ENCODE assay signal across 14 cellular contexts in genomic region chr3:152742368-152743347, GRCh38.
DNase-seq lines count a peak whose midpoint lies in the region; ATAC-seq and TF ChIP-seq lines count a peak whose summit lies in the region.
"Had no signal": no experiment of that assay in that cellular context is flagged by ENCODE, and none has a peak within 500 bp of the region (broad histone marks: within the 10 kb centered on the region; RNA-seq: fewer than 3 reads in every experiment).

No MANE protein-coding gene starts in this region.

- no peaks in the 10 kb centered on the region for H3K4me1 ChIP-seq in smooth muscle cell (ENCODE audit: low read depth)
- H3K4me1 ChIP-seq: neural progenitor cell had no signal

- H4K20me1 ChIP-seq in smooth muscle cell (ENCODE audit: low read depth), result no peaks in the 10 kb centered on the region

- no peaks in the 10 kb centered on the region for H3F3A ChIP-seq in smooth muscle cell (ENCODE audit: low read depth)

- peaks cover 0 to 12% of the 10 kb centered on the region in 2 donors for H3K4me1 Mint-ChIP-seq in stimulated activated naive B cell treated with anti-CD40 and anti-IgM and Interleukin-4, amounts not matched to agents 10 μg/mL and 1 μg/mL and 100 μg/mL, for 72 hours
- peaks cover 4% of the 10 kb centered on the region for H3K4me1 Mint-ChIP-seq in mesothelial cell of epicardium
- H3K4me1 Mint-ChIP-seq: activated B cell treated with CpG ODN at 0.5 μM for 24 hours; CD4-positive, CD25-positive, alpha-beta regulatory T cell; neural progenitor cell had no signal

- H3K4me2 ChIP-seq in smooth muscle cell, result no peak overlapping the region
- H3K4me2 ChIP-seq: neural progenitor cell had no signal

- no peak overlapping the region for H3K9ac ChIP-seq in smooth muscle cell (ENCODE audit: low read depth)
- H3K9ac ChIP-seq: neural progenitor cell had no signal

- peaks cover 0 to 8% of the 10 kb centered on the region in 2 donors for H3K9me3 Mint-ChIP-seq in stimulated activated naive B cell treated with anti-CD40 and anti-IgM and Interleukin-4, amounts not matched to agents 10 μg/mL and 1 μg/mL and 100 μg/mL, for 72 hours
- H3K9me3 Mint-ChIP-seq in mesothelial cell of epicardium, result peaks cover 9% of the 10 kb centered on the region
- H3K9me3 Mint-ChIP-seq: activated B cell treated with CpG ODN at 0.5 μM for 24 hours, neural progenitor cell had no signal

- H3K27ac Mint-ChIP-seq in stimulated activated naive B cell treated with anti-CD40 and anti-IgM and Interleukin-4, amounts not matched to agents 10 μg/mL and 1 μg/mL and 100 μg/mL, for 72 hours, result no peak overlapping the region
- no peak overlapping the region for H3K27ac Mint-ChIP-seq in mesothelial cell of epicardium
- H3K27ac Mint-ChIP-seq: activated B cell treated with CpG ODN at 0.5 μM for 24 hours; CD4-positive, CD25-positive, alpha-beta regulatory T cell; neural progenitor cell had no signal

- no peak overlapping the region for H3K27ac ChIP-seq in smooth muscle cell (ENCODE audit: low read depth)
- H3K27ac ChIP-seq: neural progenitor cell had no signal

- DNase-seq in stimulated activated naive B cell treated with anti-CD40 and anti-IgM and Interleukin-4, amounts not matched to agents 10 μg/mL and 1 μg/mL and 100 μg/mL, for 72 hours, result peak; percentile 2
- no peak for DNase-seq in mesothelial cell of epicardium (ENCODE audit: low spot score in 2 of 2, unreplicated experiment in 2 of 2)
- no peak for DNase-seq in smooth muscle cell (lab: John Stamatoyannopoulos, UW; ENCODE audit: unreplicated experiment)
- DNase-seq in kidney glomerular epithelial cell (lab: John Stamatoyannopoulos, UW), result no peak
- DNase-seq: activated B cell treated with CpG ODN at 0.5 μM for 24 hours; CD4-positive, CD25-positive, alpha-beta regulatory T cell; NCI-H1092 treated with DMSO at 0.1 percent for 48 hours; NCI-H345 had no signal

- TF ChIP-seq CTCF in mesothelial cell of epicardium (IDR thresholded peaks at IDR 0.05; ENCODE audit: unreplicated experiment) (no peak), smooth muscle cell (IDR thresholded peaks at IDR 0.05; ENCODE audit: borderline replicate concordance, insufficient read depth, poor library complexity, severe bottlenecking) (no peak)

- H3K4me3 ChIP-seq in smooth muscle cell, result no peak overlapping the region
- H3K4me3 ChIP-seq: lung, neural progenitor cell had no signal

- no peaks in the 10 kb centered on the region for H3K79me2 ChIP-seq in smooth muscle cell (ENCODE audit: low read depth)

- no peaks in the 10 kb centered on the region for H3K36me3 Mint-ChIP-seq in stimulated activated naive B cell treated with anti-CD40 and anti-IgM and Interleukin-4, amounts not matched to agents 10 μg/mL and 1 μg/mL and 100 μg/mL, for 72 hours
- no peaks in the 10 kb centered on the region for H3K36me3 Mint-ChIP-seq in mesothelial cell of epicardium
- H3K36me3 Mint-ChIP-seq: CD4-positive, CD25-positive, alpha-beta regulatory T cell; neural progenitor cell had no signal

- H3K9me3 ChIP-seq in smooth muscle cell (replicated peaks; ENCODE audit: low read depth), result no peaks in the 10 kb centered on the region

- no peaks in the 10 kb centered on the region for H3K27me3 ChIP-seq in smooth muscle cell (ENCODE audit: low read depth)
- H3K27me3 ChIP-seq: neural progenitor cell had no signal

- H3K36me3 ChIP-seq in smooth muscle cell (ENCODE audit: low read depth), result no peaks in the 10 kb centered on the region
- H3K36me3 ChIP-seq: neural progenitor cell had no signal

- WGBS in smooth muscle cell (ENCODE audit: low lambda C conversion rate), result 82% methylated on average over 2 of the region's 2 CpGs

- peaks cover 10 to 11% of the 10 kb centered on the region in 2 donors for H3K27me3 Mint-ChIP-seq in stimulated activated naive B cell treated with anti-CD40 and anti-IgM and Interleukin-4, amounts not matched to agents 10 μg/mL and 1 μg/mL and 100 μg/mL, for 72 hours
- no peaks in the 10 kb centered on the region for H3K27me3 Mint-ChIP-seq in mesothelial cell of epicardium (ENCODE audit: low read depth)
- H3K27me3 Mint-ChIP-seq: CD4-positive, CD25-positive, alpha-beta regulatory T cell had no signal

- peak; percentile 42 for ATAC-seq in GM19351 (IDR thresholded peaks at IDR 0.05; ENCODE audit: unreplicated experiment)
- ATAC-seq in GM21825 (IDR thresholded peaks at IDR 0.05; ENCODE audit: unreplicated experiment), result peak; percentile 59
- ATAC-seq in HG03378 (IDR thresholded peaks at IDR 0.05; ENCODE audit: unreplicated experiment), result peak; percentile 65
- ATAC-seq in stimulated activated naive B cell treated with anti-CD40 and anti-IgM and Interleukin-4, amounts not matched to agents 10 μg/mL and 1 μg/mL and 100 μg/mL, for 72 hours (replicated peaks), result peak; percentile 54 to 79
- ATAC-seq: esophagus mucosa had no signal

- no peak overlapping the region for H2AFZ ChIP-seq in smooth muscle cell (ENCODE audit: low read depth)
- H2AFZ ChIP-seq: neural progenitor cell had no signal

- H3K4me3 Mint-ChIP-seq in stimulated activated naive B cell treated with anti-CD40 and anti-IgM and Interleukin-4, amounts not matched to agents 10 μg/mL and 1 μg/mL and 100 μg/mL, for 72 hours, result no peak overlapping the region
- H3K4me3 Mint-ChIP-seq in mesothelial cell of epicardium, result no peak overlapping the region
- H3K4me3 Mint-ChIP-seq: activated B cell treated with CpG ODN at 0.5 μM for 24 hours; CD4-positive, CD25-positive, alpha-beta regulatory T cell; neural progenitor cell had no signal
